8 cellular contexts compared by ENCODE assay signal in genomic region chr15:77632760-77633133, GRCh38. TPM values are rescaled to one million over a fixed set of nuclear protein-coding genes. Genes with fewer than 3 reads are reported as not detected.
DNase-seq lines count a peak whose midpoint lies in the region; ATAC-seq, FAIRE-seq and TF ChIP-seq lines count a peak whose summit lies in the region.

A gene with protein sequence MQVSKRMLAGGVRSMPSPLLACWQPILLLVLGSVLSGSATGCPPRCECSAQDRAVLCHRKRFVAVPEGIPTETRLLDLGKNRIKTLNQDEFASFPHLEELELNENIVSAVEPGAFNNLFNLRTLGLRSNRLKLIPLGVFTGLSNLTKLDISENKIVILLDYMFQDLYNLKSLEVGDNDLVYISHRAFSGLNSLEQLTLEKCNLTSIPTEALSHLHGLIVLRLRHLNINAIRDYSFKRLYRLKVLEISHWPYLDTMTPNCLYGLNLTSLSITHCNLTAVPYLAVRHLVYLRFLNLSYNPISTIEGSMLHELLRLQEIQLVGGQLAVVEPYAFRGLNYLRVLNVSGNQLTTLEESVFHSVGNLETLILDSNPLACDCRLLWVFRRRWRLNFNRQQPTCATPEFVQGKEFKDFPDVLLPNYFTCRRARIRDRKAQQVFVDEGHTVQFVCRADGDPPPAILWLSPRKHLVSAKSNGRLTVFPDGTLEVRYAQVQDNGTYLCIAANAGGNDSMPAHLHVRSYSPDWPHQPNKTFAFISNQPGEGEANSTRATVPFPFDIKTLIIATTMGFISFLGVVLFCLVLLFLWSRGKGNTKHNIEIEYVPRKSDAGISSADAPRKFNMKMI (minus strand): TSS chr15:77632912. CDS start chr15:77632315, 597 bp downstream.

- H3K4me1 ChIP-seq in CD8-positive, alpha-beta memory T cell (ENCODE audit: insufficient read depth, low read length), result peaks cover 14% of the 10 kb centered on the region
- peaks cover 3% of the 10 kb centered on the region for H3K4me1 ChIP-seq in endothelial cell of umbilical vein (ENCODE audit: control insufficient read depth, extremely low read depth, insufficient read depth, low read length)

- no peaks in the 10 kb centered on the region for H3K79me2 ChIP-seq in endothelial cell of umbilical vein (ENCODE audit: control insufficient read depth, insufficient read depth, low read length)

- H3K27ac Mint-ChIP-seq in CD8-positive, alpha-beta memory T cell, result no peak within 1 kb of the TSS
- no peak within 1 kb of the TSS for H3K27ac Mint-ChIP-seq in naive B cell

- dilution Hi-C loops in endothelial cell of umbilical vein (cut with MboI; ENCODE audit: extremely low pct_ligation_motif_present, low sequenced_read_pairs), result no loop called here

- peak within 1 kb of the TSS; percentile 45 for H3K4me2 ChIP-seq in endothelial cell of umbilical vein (ENCODE audit: insufficient read depth, low read length)

- intact Hi-C loops in endothelial cell of umbilical vein (cut with micrococcal nuclease), result loop anchor here (1.0 to 10.0 kb wide), 4 partner anchors 152 to 525 kb away; no protein-coding TSS in a partner anchor

- no peak for TF ChIP-seq CTCF in endothelial cell of umbilical vein (IDR thresholded peaks at IDR 0.05; ENCODE audit: extremely low read depth in 1 of 2, insufficient read depth in 1 of 2, low read depth in 1 of 2, low read length in 2 of 2)

- no peak for FAIRE-seq in endothelial cell of umbilical vein (lab: Jason Lieb, UNC)

- no TSS peak for BruUV-seq in endothelial cell of umbilical vein (replicated peaks; lab: Mats Ljungman, UMichigan)

- H3K9me3 ChIP-seq in CD8-positive, alpha-beta memory T cell (ENCODE audit: low read length), result no peaks in the 10 kb centered on the region
- no peaks in the 10 kb centered on the region for H3K9me3 ChIP-seq in endothelial cell of umbilical vein (replicated peaks; ENCODE audit: control insufficient read depth, insufficient read depth, low read length)

- H3K36me3 ChIP-seq in CD8-positive, alpha-beta memory T cell (ENCODE audit: insufficient read depth, low read length), result no peaks in the 10 kb centered on the region
- no peaks in the 10 kb centered on the region for H3K36me3 ChIP-seq in endothelial cell of umbilical vein (ENCODE audit: control insufficient read depth in 2 of 2, extremely low read depth in 1 of 2, insufficient read depth in 2 of 2, low read length in 2 of 2)

- H3K9me3 Mint-ChIP-seq in CD8-positive, alpha-beta memory T cell, result no peaks in the 10 kb centered on the region
- peaks cover 0 to 3% (median 0%) of the 10 kb centered on the region in 7 donors for H3K9me3 Mint-ChIP-seq in naive B cell

- H3K27me3 Mint-ChIP-seq in CD8-positive, alpha-beta memory T cell, result peaks cover 32 to 52% of the 10 kb centered on the region in 2 donors
- peaks cover 37 to 83% (median 60%) of the 10 kb centered on the region in 3 donors for H3K27me3 Mint-ChIP-seq in naive B cell

- peaks cover 15% of the 10 kb centered on the region for H3K27me3 ChIP-seq in CD8-positive, alpha-beta memory T cell (ENCODE audit: insufficient read depth, low read length, poor library complexity, severe bottlenecking)
- peaks cover 39 to 45% of the 10 kb centered on the region in 2 experiments for H3K27me3 ChIP-seq in endothelial cell of umbilical vein (ENCODE audit: control insufficient read depth in 2 of 2, insufficient read depth in 2 of 2, low read length in 2 of 2)

- POLR2A ChIA-PET in CD8-positive, alpha-beta memory T cell (lab: Charles Lee), result no interaction called here
- POLR2A ChIA-PET in endothelial cell of umbilical vein (lab: Charles Lee), result interaction anchor here (0.5 kb wide), 1 partner anchor 36 kb away, joined by 4 read pairs; no protein-coding TSS in a partner anchor

- H4K20me1 ChIP-seq in endothelial cell of umbilical vein (replicated peaks; ENCODE audit: control insufficient read depth, extremely low read depth, insufficient read depth, low read length), result no peaks in the 10 kb centered on the region

- DNase-seq in CD8-positive, alpha-beta memory T cell, result no peak
- peak; percentile 44 for DNase-seq in NCI-H526 treated with DMSO at 0.1 percent for 48 hours (lab: John Stamatoyannopoulos, UW)
- no peak for DNase-seq in endothelial cell of umbilical vein (ENCODE audit: low read depth, low spot score)
- DNase-seq in naive B cell, result no peak
- DNase-seq in SKM-1 treated with dmso at 0.1 percent for 144 hours (lab: John Stamatoyannopoulos, UW; ENCODE audit: unreplicated experiment), result no peak
- DNase-seq in CD1c-positive myeloid dendritic cell (ENCODE audit: extremely low spot score), result no peak
- DNase-seq in hepatic stellate cell (ENCODE audit: low spot score), result no peak

- H2AFZ ChIP-seq in endothelial cell of umbilical vein (ENCODE audit: low read depth, low read length), result peak within 1 kb of the TSS; percentile 83

- peak in 1 of 2 donors; percentile 14 for ATAC-seq in naive B cell (ENCODE audit: low read depth in 2 of 2)
- no peak for ATAC-seq in HG03159 (IDR thresholded peaks at IDR 0.05; ENCODE audit: unreplicated experiment)

- no peak within 1 kb of the TSS for H3K9ac ChIP-seq in endothelial cell of umbilical vein (replicated peaks; ENCODE audit: extremely low read depth, insufficient read depth, low read length)

- H3K9me1 ChIP-seq in endothelial cell of umbilical vein (replicated peaks; ENCODE audit: control insufficient read depth, extremely low read depth, insufficient read depth, low read length), result no peaks in the 10 kb centered on the region

- H3K4me3 Mint-ChIP-seq in CD8-positive, alpha-beta memory T cell, result peak within 1 kb of the TSS; percentile 49 to 79 (median 70)
- H3K4me3 Mint-ChIP-seq in naive B cell, result peak within 1 kb of the TSS; percentile 75 to 92 (median 82)

- TF ChIP-seq POLR2A in endothelial cell of umbilical vein (IDR thresholded peaks at IDR 0.05; ENCODE audit: low read depth, low read length), result no peak

- CTCF ChIA-PET in CD8-positive, alpha-beta memory T cell (lab: Charles Lee), result interaction anchor here (0.6 to 1.6 kb wide), 2 partner anchors 91 to 864 kb away, joined by 3 read pairs; no protein-coding TSS in a partner anchor
- CTCF ChIA-PET in endothelial cell of umbilical vein (lab: Charles Lee), result interaction anchor here (0.6 to 5.9 kb wide), 46 partner anchors 9 to 665 kb away, joined by 3 to 116 read pairs (median 5); no protein-coding TSS in a partner anchor

- H3K36me3 Mint-ChIP-seq in CD8-positive, alpha-beta memory T cell, result no peaks in the 10 kb centered on the region
- no peaks in the 10 kb centered on the region for H3K36me3 Mint-ChIP-seq in naive B cell

- H3K4me3 ChIP-seq in CD8-positive, alpha-beta memory T cell (ENCODE audit: low read length), result no peak within 1 kb of the TSS
- H3K4me3 ChIP-seq in endothelial cell of umbilical vein (replicated peaks in 1 of 3; ENCODE audit: insufficient read depth in 1 of 3, low read depth in 1 of 3, low read length in 3 of 3), result peak within 1 kb of the TSS in 2 of 3 experiments; percentile 9 to 37

- H3K27ac ChIP-seq in CD8-positive, alpha-beta memory T cell (ENCODE audit: low read depth, low read length), result peak within 1 kb of the TSS; percentile 31
- no peak within 1 kb of the TSS for H3K27ac ChIP-seq in endothelial cell of umbilical vein (ENCODE audit: insufficient read depth, low read depth, low read length)

- peaks cover 12 to 18% (median 15%) of the 10 kb centered on the region in 3 donors for H3K4me1 Mint-ChIP-seq in CD8-positive, alpha-beta memory T cell
- peaks cover 14 to 20% (median 14%) of the 10 kb centered on the region in 3 donors for H3K4me1 Mint-ChIP-seq in naive B cell

TF ChIP-seq in endothelial cell of umbilical vein, 7 proteins besides CTCF, POLR2A, EP300 and RAD21:
- TF ChIP-seq EZH2 (IDR thresholded peaks at IDR 0.05; ENCODE audit: borderline replicate concordance, low read depth, low read length, severe bottlenecking) (peak; percentile 31), MYC (IDR thresholded peaks at IDR 0.05; ENCODE audit: low read depth, low read length) (no peak)

RNA-seq across cellular contexts. Expression of the gene that starts here (rescaled TPM):
- not detected for total RNA-seq in CD8-positive, alpha-beta memory T cell
- polyA plus RNA-seq in CD8-positive, alpha-beta memory T cell, result not detected
- 0.32 and 0.33 TPM in 2 replicates for total RNA-seq in endothelial cell of umbilical vein
- polyA plus RNA-seq in endothelial cell of umbilical vein (0.15 and 0.30 TPM in 2 replicates), naive B cell (ENCODE audit: low read depth in 6 of 6) (not detected)
- polyA plus RNA-seq in endothelial cell of umbilical vein (2011; cell fraction: cytosol; rRNA removed), result 0.18 and 0.21 TPM in 2 replicates
- not detected in 2 replicates for polyA plus RNA-seq in endothelial cell of umbilical vein (2011; cell fraction: nucleus; rRNA removed)
- 0.99 and 2.0 TPM in 2 replicates for polyA plus RNA-seq in endothelial cell of umbilical vein (2012)
- polyA minus RNA-seq in endothelial cell of umbilical vein, result 0.25 and 0.70 TPM in 2 replicates
- not detected for polyA minus RNA-seq in endothelial cell of umbilical vein (2011; cell fraction: cytosol; rRNA and poly(A)+ RNA removed)
- polyA minus RNA-seq in endothelial cell of umbilical vein (2011; cell fraction: nucleus; rRNA and poly(A)+ RNA removed), result not detected in 2 replicates
